Comparison of ENCODE assay signal across 8 cellular contexts in the genomic region with DNA sequence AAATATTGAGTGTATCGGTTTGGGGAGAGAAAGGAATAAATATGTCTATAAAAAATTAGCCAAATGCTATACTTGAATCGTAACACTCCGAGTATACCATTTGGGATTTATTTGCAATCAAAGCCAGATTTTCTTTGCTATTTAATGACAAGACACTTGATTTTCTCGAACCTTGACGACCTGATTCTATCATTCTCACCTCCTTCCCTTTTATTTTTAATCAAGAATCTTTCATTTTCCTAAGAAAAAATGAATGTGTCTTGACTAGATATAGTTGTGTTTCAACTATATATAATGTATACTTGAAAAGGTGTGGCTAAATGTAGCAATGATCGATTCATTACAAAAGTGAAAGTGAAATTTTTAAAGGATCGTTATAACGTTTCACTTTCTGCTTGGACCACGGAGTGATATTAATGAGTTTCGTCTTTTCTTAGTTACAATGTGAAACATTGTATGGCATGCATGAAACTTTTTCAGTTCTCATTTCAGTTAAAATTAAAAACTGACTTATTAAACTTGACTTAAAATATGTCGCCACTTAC. TPM values are rescaled to one million over a fixed set of nuclear protein-coding genes. Genes with fewer than 3 reads are reported as not detected.
DNase-seq lines count a peak whose midpoint lies in the region; ATAC-seq and TF ChIP-seq lines count a peak whose summit lies in the region.

No MANE protein-coding gene starts in this region.

- peak overlapping the region; percentile 67 to 71 for H3K27ac ChIP-seq in thoracic aorta

- H3K4me1 ChIP-seq in thoracic aorta (ENCODE audit: control insufficient read depth in 1 of 2, low read depth in 2 of 2), result peaks cover 10 to 20% of the 10 kb centered on the region in 2 donors

- DNase-seq in AG10803 (ENCODE audit: low read depth) (no peak), kidney tubule cell (ENCODE audit: low spot score) (peak; percentile 22), thoracic aorta (ENCODE audit: low spot score) (no peak), cortex of kidney (lab: John Stamatoyannopoulos, UW) (no peak), midbrain (lab: John Stamatoyannopoulos, UW) (no peak)
- no peak for DNase-seq in activated naive CD4-positive, alpha-beta T cell treated with anti-CD3 and anti-CD28 coated beads, Interleukin-2, amount 50 U/mL, for 72 hours (ENCODE audit: low spot score in 2 of 2)

- peak overlapping the region; percentile 69 for H3K4me3 ChIP-seq in AG10803 (ENCODE audit: low read length)
- peak overlapping the region; percentile 91 for H3K4me3 ChIP-seq in thoracic aorta

- no peaks in the 10 kb centered on the region for H3K9me3 ChIP-seq in thoracic aorta

- H3K9me3 Mint-ChIP-seq in activated naive CD4-positive, alpha-beta T cell treated with anti-CD3 and anti-CD28 coated beads, Interleukin-2, amount 50 U/mL, for 72 hours, result peaks cover 0 to 15% of the 10 kb centered on the region in 2 donors

- peak overlapping the region; percentile 72 to 89 for H3K27ac Mint-ChIP-seq in activated naive CD4-positive, alpha-beta T cell treated with anti-CD3 and anti-CD28 coated beads, Interleukin-2, amount 50 U/mL, for 72 hours

- H3K36me3 Mint-ChIP-seq in activated naive CD4-positive, alpha-beta T cell treated with anti-CD3 and anti-CD28 coated beads, Interleukin-2, amount 50 U/mL, for 72 hours, result peaks cover 9 to 26% of the 10 kb centered on the region in 2 donors

- no peak for TF ChIP-seq CTCF in AG10803 (conservative IDR thresholded peaks at IDR 0.05; ENCODE audit: low read length)
- TF ChIP-seq CTCF in thoracic aorta (IDR thresholded peaks at IDR 0.05), result no peak

- no peaks in the 10 kb centered on the region for H3K27me3 ChIP-seq in thoracic aorta (replicated peaks; ENCODE audit: insufficient read depth)

- ATAC-seq in GM19043 (IDR thresholded peaks at IDR 0.05; ENCODE audit: low read depth, unreplicated experiment) (peak; percentile 53), HG03378 (IDR thresholded peaks at IDR 0.05; ENCODE audit: unreplicated experiment) (peak; percentile 64), thoracic aorta (ENCODE audit: insufficient number of reproducible peaks, low FRiP score, low read depth) (no peak)
- ATAC-seq in activated naive CD4-positive, alpha-beta T cell treated with anti-CD3 and anti-CD28 coated beads, Interleukin-2, amount 50 U/mL, for 72 hours, result peak; percentile 61 to 70

- peaks cover 12% of the 10 kb centered on the region for H3K36me3 ChIP-seq in thoracic aorta

RNA-seq across cellular contexts. Expression of a gene that starts 0.6 kb away (rescaled TPM):
- 100 to 1,000 TPM in 1 of 2 donors, 10 to 100 TPM in 1; 46.1 to 102 TPM for total RNA-seq in activated naive CD4-positive, alpha-beta T cell treated with anti-CD3 and anti-CD28 coated beads, Interleukin-2, amount 50 U/mL, for 72 hours
- 10 to 100 TPM; 51.0 to 53.4 TPM for total RNA-seq in thoracic aorta
